Comparison of ENCODE assay signal across 1 cellular context in the genomic region with DNA sequence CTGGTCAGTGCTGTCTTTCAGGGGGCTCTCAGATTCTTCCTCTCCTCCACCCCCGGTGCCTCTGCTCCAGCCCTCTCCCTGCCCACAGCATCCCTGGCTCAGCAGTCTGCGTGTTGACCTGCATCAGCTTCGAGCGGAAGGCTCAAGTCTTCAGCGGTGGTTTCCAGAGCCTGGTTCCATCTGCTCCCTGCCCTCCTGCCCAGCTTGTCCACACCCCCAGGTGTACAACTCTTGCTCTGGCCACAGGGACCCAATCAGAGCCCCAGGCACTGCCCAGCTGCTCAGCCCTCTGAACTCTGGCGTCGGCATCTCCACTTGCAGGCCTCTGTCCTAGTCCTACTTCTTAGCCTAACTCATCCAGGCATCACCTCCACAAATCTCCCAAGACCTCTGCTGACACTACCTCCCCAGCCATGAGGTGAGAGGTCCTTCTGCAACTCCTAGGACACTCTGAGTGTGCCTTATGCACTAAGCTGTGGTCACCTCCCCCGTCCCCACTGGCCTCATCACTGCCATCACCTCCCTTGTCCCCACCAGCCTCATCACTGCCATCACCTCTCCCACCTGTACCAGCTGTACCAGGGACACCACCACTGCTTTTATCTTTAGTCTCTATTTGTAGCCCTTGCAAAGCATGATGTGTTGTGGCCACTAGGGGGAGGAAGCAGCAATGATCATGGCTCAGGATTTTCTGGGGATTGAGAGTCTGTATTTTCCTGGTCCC.
TF ChIP-seq lines count a peak whose summit lies in the region.

No MANE protein-coding gene starts in this region.

TF ChIP-seq in GM23338, 12 proteins besides CTCF, POLR2A, EP300 and RAD21 (continued from another document):
- TF ChIP-seq, protein P1, sequence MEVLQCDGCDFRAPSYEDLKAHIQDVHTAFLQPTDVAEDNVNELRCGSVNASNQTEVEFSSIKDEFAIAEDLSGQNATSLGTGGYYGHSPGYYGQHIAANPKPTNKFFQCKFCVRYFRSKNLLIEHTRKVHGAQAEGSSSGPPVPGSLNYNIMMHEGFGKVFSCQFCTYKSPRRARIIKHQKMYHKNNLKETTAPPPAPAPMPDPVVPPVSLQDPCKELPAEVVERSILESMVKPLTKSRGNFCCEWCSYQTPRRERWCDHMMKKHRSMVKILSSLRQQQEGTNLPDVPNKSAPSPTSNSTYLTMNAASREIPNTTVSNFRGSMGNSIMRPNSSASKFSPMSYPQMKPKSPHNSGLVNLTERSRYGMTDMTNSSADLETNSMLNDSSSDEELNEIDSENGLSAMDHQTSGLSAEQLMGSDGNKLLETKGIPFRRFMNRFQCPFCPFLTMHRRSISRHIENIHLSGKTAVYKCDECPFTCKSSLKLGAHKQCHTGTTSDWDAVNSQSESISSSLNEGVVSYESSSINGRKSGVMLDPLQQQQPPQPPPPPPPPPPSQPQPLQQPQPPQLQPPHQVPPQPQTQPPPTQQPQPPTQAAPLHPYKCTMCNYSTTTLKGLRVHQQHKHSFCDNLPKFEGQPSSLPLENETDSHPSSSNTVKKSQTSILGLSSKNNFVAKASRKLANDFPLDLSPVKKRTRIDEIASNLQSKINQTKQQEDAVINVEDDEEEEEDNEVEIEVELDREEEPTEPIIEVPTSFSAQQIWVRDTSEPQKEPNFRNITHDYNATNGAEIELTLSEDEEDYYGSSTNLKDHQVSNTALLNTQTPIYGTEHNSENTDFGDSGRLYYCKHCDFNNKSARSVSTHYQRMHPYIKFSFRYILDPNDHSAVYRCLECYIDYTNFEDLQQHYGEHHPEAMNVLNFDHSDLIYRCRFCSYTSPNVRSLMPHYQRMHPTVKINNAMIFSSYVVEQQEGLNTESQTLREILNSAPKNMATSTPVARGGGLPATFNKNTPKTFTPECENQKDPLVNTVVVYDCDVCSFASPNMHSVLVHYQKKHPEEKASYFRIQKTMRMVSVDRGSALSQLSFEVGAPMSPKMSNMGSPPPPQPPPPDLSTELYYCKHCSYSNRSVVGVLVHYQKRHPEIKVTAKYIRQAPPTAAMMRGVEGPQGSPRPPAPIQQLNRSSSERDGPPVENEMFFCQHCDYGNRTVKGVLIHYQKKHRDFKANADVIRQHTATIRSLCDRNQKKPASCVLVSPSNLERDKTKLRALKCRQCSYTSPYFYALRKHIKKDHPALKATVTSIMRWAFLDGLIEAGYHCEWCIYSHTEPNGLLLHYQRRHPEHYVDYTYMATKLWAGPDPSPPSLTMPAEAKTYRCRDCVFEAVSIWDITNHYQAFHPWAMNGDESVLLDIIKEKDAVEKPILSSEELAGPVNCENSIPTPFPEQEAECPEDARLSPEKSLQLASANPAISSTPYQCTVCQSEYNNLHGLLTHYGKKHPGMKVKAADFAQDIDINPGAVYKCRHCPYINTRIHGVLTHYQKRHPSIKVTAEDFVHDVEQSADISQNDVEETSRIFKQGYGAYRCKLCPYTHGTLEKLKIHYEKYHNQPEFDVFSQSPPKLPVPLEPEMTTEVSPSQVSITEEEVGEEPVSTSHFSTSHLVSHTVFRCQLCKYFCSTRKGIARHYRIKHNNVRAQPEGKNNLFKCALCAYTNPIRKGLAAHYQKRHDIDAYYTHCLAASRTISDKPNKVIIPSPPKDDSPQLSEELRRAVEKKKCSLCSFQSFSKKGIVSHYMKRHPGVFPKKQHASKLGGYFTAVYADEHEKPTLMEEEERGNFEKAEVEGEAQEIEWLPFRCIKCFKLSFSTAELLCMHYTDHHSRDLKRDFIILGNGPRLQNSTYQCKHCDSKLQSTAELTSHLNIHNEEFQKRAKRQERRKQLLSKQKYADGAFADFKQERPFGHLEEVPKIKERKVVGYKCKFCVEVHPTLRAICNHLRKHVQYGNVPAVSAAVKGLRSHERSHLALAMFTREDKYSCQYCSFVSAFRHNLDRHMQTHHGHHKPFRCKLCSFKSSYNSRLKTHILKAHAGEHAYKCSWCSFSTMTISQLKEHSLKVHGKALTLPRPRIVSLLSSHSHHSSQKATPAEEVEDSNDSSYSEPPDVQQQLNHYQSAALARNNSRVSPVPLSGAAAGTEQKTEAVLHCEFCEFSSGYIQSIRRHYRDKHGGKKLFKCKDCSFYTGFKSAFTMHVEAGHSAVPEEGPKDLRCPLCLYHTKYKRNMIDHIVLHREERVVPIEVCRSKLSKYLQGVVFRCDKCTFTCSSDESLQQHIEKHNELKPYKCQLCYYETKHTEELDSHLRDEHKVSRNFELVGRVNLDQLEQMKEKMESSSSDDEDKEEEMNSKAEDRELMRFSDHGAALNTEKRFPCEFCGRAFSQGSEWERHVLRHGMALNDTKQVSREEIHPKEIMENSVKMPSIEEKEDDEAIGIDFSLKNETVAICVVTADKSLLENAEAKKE (CRISPR knock-in tag; IDR thresholded peaks at IDR 0.05), result no peak
- TF ChIP-seq EZH2 (IDR thresholded peaks at IDR 0.05; ENCODE audit: low read depth, unreplicated experiment) (no peak), ZNF114 (CRISPR knock-in tag; IDR thresholded peaks at IDR 0.05) (no peak), ZNF331 (CRISPR knock-in tag; IDR thresholded peaks at IDR 0.05; ENCODE audit: low read depth) (no peak), POLR2AphosphoS5 (IDR thresholded peaks at IDR 0.05; ENCODE audit: low read depth) (no peak)
- TF ChIP-seq, protein P2, sequence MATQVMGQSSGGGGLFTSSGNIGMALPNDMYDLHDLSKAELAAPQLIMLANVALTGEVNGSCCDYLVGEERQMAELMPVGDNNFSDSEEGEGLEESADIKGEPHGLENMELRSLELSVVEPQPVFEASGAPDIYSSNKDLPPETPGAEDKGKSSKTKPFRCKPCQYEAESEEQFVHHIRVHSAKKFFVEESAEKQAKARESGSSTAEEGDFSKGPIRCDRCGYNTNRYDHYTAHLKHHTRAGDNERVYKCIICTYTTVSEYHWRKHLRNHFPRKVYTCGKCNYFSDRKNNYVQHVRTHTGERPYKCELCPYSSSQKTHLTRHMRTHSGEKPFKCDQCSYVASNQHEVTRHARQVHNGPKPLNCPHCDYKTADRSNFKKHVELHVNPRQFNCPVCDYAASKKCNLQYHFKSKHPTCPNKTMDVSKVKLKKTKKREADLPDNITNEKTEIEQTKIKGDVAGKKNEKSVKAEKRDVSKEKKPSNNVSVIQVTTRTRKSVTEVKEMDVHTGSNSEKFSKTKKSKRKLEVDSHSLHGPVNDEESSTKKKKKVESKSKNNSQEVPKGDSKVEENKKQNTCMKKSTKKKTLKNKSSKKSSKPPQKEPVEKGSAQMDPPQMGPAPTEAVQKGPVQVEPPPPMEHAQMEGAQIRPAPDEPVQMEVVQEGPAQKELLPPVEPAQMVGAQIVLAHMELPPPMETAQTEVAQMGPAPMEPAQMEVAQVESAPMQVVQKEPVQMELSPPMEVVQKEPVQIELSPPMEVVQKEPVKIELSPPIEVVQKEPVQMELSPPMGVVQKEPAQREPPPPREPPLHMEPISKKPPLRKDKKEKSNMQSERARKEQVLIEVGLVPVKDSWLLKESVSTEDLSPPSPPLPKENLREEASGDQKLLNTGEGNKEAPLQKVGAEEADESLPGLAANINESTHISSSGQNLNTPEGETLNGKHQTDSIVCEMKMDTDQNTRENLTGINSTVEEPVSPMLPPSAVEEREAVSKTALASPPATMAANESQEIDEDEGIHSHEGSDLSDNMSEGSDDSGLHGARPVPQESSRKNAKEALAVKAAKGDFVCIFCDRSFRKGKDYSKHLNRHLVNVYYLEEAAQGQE (IDR thresholded peaks at IDR 0.05; ENCODE audit: unreplicated experiment), result no peak
